ENCODE assay signal across 26 cellular contexts in the genomic region with DNA sequence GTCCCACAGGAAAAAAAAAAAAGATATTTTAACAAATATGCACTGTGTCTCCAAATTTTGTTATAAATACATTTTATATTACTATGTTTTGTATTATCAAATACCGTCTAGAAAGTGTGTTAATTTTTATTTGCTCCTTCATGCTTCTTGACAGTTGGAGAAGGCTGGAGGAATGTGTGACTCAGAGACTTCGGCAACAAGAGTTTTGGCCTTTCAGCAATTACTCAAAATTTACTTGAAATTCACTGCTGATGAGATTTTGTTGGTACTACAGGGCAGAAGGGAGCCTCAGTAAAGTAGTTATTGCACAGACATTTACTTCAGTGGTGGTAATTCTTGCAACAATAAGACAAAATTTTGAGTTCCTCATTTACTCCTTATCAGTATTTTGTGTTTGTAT.
DNase-seq lines count a peak whose midpoint lies in the region; ATAC-seq and TF ChIP-seq lines count a peak whose summit lies in the region.
"Had no signal": no experiment of that assay in that cellular context is flagged by ENCODE, and none has a peak within 500 bp of the region (broad histone marks: within the 10 kb centered on the region; RNA-seq: fewer than 3 reads in every experiment).

No MANE protein-coding gene starts in this region.

- DNase-seq in AG20443 (ENCODE audit: low spot score) (peak; percentile 20), NCI-H226 (peak; percentile 75), epithelial cell of esophagus (ENCODE audit: low read depth) (peak; percentile 53), omental fat pad (ENCODE audit: low spot score) (no peak), GF-D8 (lab: John Stamatoyannopoulos, UW) (no peak), MG63 (no peak)
- no peak for DNase-seq in central memory CD4-positive, alpha-beta T cell
- DNase-seq: activated CD4-positive, alpha-beta T cell treated with anti-CD3 and anti-CD28 coated beads for 4 hours; activated naive CD4-positive, alpha-beta T cell treated with anti-CD3 and anti-CD28 coated beads, Interleukin-2, amount 50 U/mL, for 16 hours; aorta; CD4-positive, alpha-beta T cell; DMS 273 treated with DMSO at 0.1 percent for 48 hours; effector memory CD4-positive, alpha-beta T cell; esophagus squamous epithelium; GDM1; heart left ventricle; naive thymus-derived CD8-positive, alpha-beta T cell; NCI-H1092; NCI-H2029; ovary; PC-9; right cardiac atrium had no signal

- TF ChIP-seq CTCF in epithelial cell of esophagus (IDR thresholded peaks at IDR 0.05; ENCODE audit: insufficient read depth, low read depth, low read length, missing control alignments) (no peak), omental fat pad (IDR thresholded peaks at IDR 0.05) (no peak)

- H3K27me3 ChIP-seq in MG63, result no peaks in the 10 kb centered on the region
- H3K27me3 ChIP-seq: esophagus squamous epithelium, heart left ventricle, ovary, SJSA1 had no signal

- H3K9me3 ChIP-seq in MG63, result no peaks in the 10 kb centered on the region
- H3K9me3 ChIP-seq: esophagus squamous epithelium, heart left ventricle, ovary, SJSA1 had no signal

- no peaks in the 10 kb centered on the region for H3K36me3 ChIP-seq in MG63
- H3K36me3 ChIP-seq: esophagus squamous epithelium, heart left ventricle, ovary, SJSA1 had no signal

- ATAC-seq in omental fat pad (ENCODE audit: low FRiP score) (peak; percentile 62), HG03457 (IDR thresholded peaks at IDR 0.05; ENCODE audit: unreplicated experiment) (no peak)
- ATAC-seq: GM12878; heart left ventricle; left lobe of liver; naive thymus-derived CD8-positive, alpha-beta T cell; right cardiac atrium had no signal

- no peak overlapping the region for H3K4me3 ChIP-seq in epithelial cell of esophagus (ENCODE audit: low read length)
- no peak overlapping the region for H3K4me3 ChIP-seq in MG63
- H3K4me3 ChIP-seq: esophagus squamous epithelium, GM12878, heart left ventricle, ovary, PC-9, SJSA1 had no signal

Comparison
In these comparisons a context has a peak if more than half of its experiments do, and no peak if none do; other contexts are left out.
1. DNase-seq: peak in AG20443 (single experiment), NCI-H226 (single experiment) and epithelial cell of esophagus (single experiment); none in omental fat pad (single experiment), GF-D8 (single experiment), MG63 (single experiment) and central memory CD4-positive, alpha-beta T cell (single experiment).